6 cellular contexts compared by ENCODE assay signal in genomic region chr12:6871052-6871957, GRCh38. TPM values are rescaled to one million over a fixed set of nuclear protein-coding genes. Genes with fewer than 3 reads are reported as not detected.
DNase-seq lines count a peak whose midpoint lies in the region; ATAC-seq and TF ChIP-seq lines count a peak whose summit lies in the region.

No MANE protein-coding gene starts in this region.

- no peak overlapping the region for H3K27ac ChIP-seq in HUES6 (ENCODE audit: low read depth, low read length)

- H3K4me3 ChIP-seq in AG04449 (ENCODE audit: low read depth, low read length) (peak overlapping the region; percentile 78), HUES6 (ENCODE audit: low read depth, low read length) (peak overlapping the region; percentile 98), mucosa of descending colon (no peak overlapping the region)

- CTCF ChIA-PET in AG04449 (lab: Yijun Ruan, JAX), result interaction anchor here (0.6 to 6.3 kb wide), 30 partner anchors 11 to 147 kb away, joined by 3 to 88 read pairs (median 8); partner anchors contain the start of genes C12orf57, CDCA3, ENO2 and GNB3

- peaks cover 48% of the 10 kb centered on the region for H3K4me1 Mint-ChIP-seq in activated naive CD4-positive, alpha-beta T cell treated with anti-CD3 and anti-CD28 coated beads, Interleukin-2, amount 50 U/mL, for 24 hours

- H3K27me3 Mint-ChIP-seq in activated naive CD4-positive, alpha-beta T cell treated with anti-CD3 and anti-CD28 coated beads, Interleukin-2, amount 50 U/mL, for 24 hours, result no peaks in the 10 kb centered on the region

- peaks cover 8% of the 10 kb centered on the region for H3K36me3 Mint-ChIP-seq in activated naive CD4-positive, alpha-beta T cell treated with anti-CD3 and anti-CD28 coated beads, Interleukin-2, amount 50 U/mL, for 24 hours

- peak overlapping the region; percentile 89 for H3K4me3 Mint-ChIP-seq in activated naive CD4-positive, alpha-beta T cell treated with anti-CD3 and anti-CD28 coated beads, Interleukin-2, amount 50 U/mL, for 24 hours

- no peaks in the 10 kb centered on the region for H3K9me3 Mint-ChIP-seq in activated naive CD4-positive, alpha-beta T cell treated with anti-CD3 and anti-CD28 coated beads, Interleukin-2, amount 50 U/mL, for 24 hours

- H3K4me1 ChIP-seq in HUES6 (ENCODE audit: control insufficient read depth, insufficient read depth, low read length), result peaks cover 40% of the 10 kb centered on the region
- peaks cover 35% of the 10 kb centered on the region for H3K4me1 ChIP-seq in mucosa of descending colon (ENCODE audit: low read depth)

- DNase-seq in AG04449 (ENCODE audit: low read depth, low spot score) (no peak), mucosa of descending colon (peak; percentile 80 to 87 (median 87))

- H3K36me3 ChIP-seq in HUES6 (ENCODE audit: control insufficient read depth, insufficient read depth, low read length) (peaks cover 33% of the 10 kb centered on the region), mucosa of descending colon (ENCODE audit: low read depth) (no peaks in the 10 kb centered on the region)

- no peak for TF ChIP-seq CTCF in AG04449 (IDR thresholded peaks at IDR 0.05; ENCODE audit: insufficient read depth, low read length, missing control alignments)
- no peak for TF ChIP-seq CTCF in mucosa of descending colon (IDR thresholded peaks at IDR 0.05)

- peak overlapping the region; percentile 93 for H3K9ac ChIP-seq in HUES6 (ENCODE audit: low read length)

- peak overlapping the region; percentile 52 for H3K27ac Mint-ChIP-seq in activated naive CD4-positive, alpha-beta T cell treated with anti-CD3 and anti-CD28 coated beads, Interleukin-2, amount 50 U/mL, for 24 hours

- no peaks in the 10 kb centered on the region for H3K9me3 ChIP-seq in HUES6 (ENCODE audit: control insufficient read depth, insufficient read depth, low read depth, low read length)
- no peaks in the 10 kb centered on the region for H3K9me3 ChIP-seq in mucosa of descending colon

- H3K27me3 ChIP-seq in HUES6 (ENCODE audit: control insufficient read depth, insufficient read depth, low read length), result no peaks in the 10 kb centered on the region

- ATAC-seq in mucosa of descending colon, result peak; percentile 51
- no peak for ATAC-seq in GM18511 (IDR thresholded peaks at IDR 0.05; ENCODE audit: unreplicated experiment)
- ATAC-seq in HG02759 (IDR thresholded peaks at IDR 0.05; ENCODE audit: unreplicated experiment), result no peak

- POLR2A ChIA-PET in AG04449 (lab: Yijun Ruan, JAX), result interaction anchor here (1.0 to 10.2 kb wide), 5 partner anchors 10 to 44 kb away, joined by 3 to 164 read pairs (median 4); partner anchors contain the start of genes CDCA3 and USP5

- intact Hi-C loops in mucosa of descending colon (cut with DNase I, micrococcal nuclease), result no loop called here

RNA-seq across cellular contexts. Expression of gene SPSB2, which starts 1.8 kb away (rescaled TPM):
- 10 to 100 TPM in 2 of 3 donors, 1 to 10 TPM in 1; 9.7 to 11.7 (median 10.6) TPM for total RNA-seq in mucosa of descending colon

RNA-seq across cellular contexts. Expression of gene TPI1, which starts 4.0 kb away (rescaled TPM):
- 100 to 1,000 TPM; 408 to 766 (median 700) TPM for total RNA-seq in mucosa of descending colon

RNA-seq across cellular contexts. Expression of gene USP5, which starts 19.4 kb away (rescaled TPM):
- 10 to 100 TPM; 65.9 to 80.7 (median 79.7) TPM for total RNA-seq in mucosa of descending colon

RNA-seq across cellular contexts. Expression of gene CDCA3, which starts 20.2 kb away (rescaled TPM):
- 10 to 100 TPM in 1 of 3 donors, 1 to 10 TPM in 2; 2.8 to 15.3 (median 5.2) TPM for total RNA-seq in mucosa of descending colon

RNA-seq across cellular contexts. Expression of gene GNB3, which starts 30.6 kb away (rescaled TPM):
- 1 to 10 TPM in 1 of 3 donors, under 1 TPM in 2; 0.38 to 5.3 (median 0.96) TPM for total RNA-seq in mucosa of descending colon
